In genomic region chr9:125782718-125783117, GRCh38 we compare ENCODE assay signal across 21 cellular contexts. TPM values are rescaled to one million over a fixed set of nuclear protein-coding genes. Genes with fewer than 3 reads are reported as not detected.
DNase-seq lines count a peak whose midpoint lies in the region; ATAC-seq, FAIRE-seq and TF ChIP-seq lines count a peak whose summit lies in the region.
"Had no signal": no experiment of that assay in that cellular context is flagged by ENCODE, and none has a peak within 500 bp of the region (broad histone marks: within the 10 kb centered on the region; RNA-seq: fewer than 3 reads in every experiment).

No MANE protein-coding gene starts in this region.

- no peak overlapping the region for H2AFZ ChIP-seq in HepG2 (ENCODE audit: low read length)

- no peak for TF ChIP-seq POLR2A in HepG2 (IDR thresholded peaks at IDR 0.05; ENCODE audit: insufficient read depth in 1 of 2, low read depth in 2 of 2, low read length in 2 of 2)
- TF ChIP-seq POLR2A in right lobe of liver (IDR thresholded peaks at IDR 0.05) = no peak

- DNase-seq in HepG2 (ENCODE audit: low spot score) = no peak
- DNase-seq in right lobe of liver = no peak
- no peak for DNase-seq in WTC11 (ENCODE audit: low spot score)
- DNase-seq in progenitor cell of endocrine pancreas (ENCODE audit: low spot score, unreplicated experiment) = no peak
- no peak for DNase-seq in RCC 7860 (ENCODE audit: low spot score)
- DNase-seq: AML-193; Caco-2; Calu3; CD4-positive, alpha-beta T cell; CD8-positive, alpha-beta T cell; DMS79 treated with DMSO at 0.1 percent for 48 hours; GF-D8 had no signal

- intact Hi-C loops in HepG2 (cut with micrococcal nuclease; ENCODE audit: unreplicated experiment) (no loop called here), right lobe of liver (cut with DNase I) (no loop called here)

- H3K4me1 Mint-ChIP-seq in WTC11 = peaks cover 11% of the 10 kb centered on the region
- peaks cover 2% of the 10 kb centered on the region for H3K4me1 Mint-ChIP-seq in progenitor cell of endocrine pancreas (ENCODE audit: low read depth)

- H3K36me3 Mint-ChIP-seq in WTC11 (peaks cover 39% of the 10 kb centered on the region), progenitor cell of endocrine pancreas (ENCODE audit: insufficient read depth) (peaks cover 24% of the 10 kb centered on the region)

- H3K4me3 Mint-ChIP-seq in WTC11 = no peak overlapping the region
- H3K4me3 Mint-ChIP-seq in progenitor cell of endocrine pancreas (ENCODE audit: low read depth) = no peak overlapping the region
- H3K4me3 Mint-ChIP-seq: B cell; CD4-positive, alpha-beta T cell; CD8-positive, alpha-beta T cell had no signal

- H3K27me3 ChIP-seq in HepG2 (ENCODE audit: control insufficient read depth in 1 of 2, insufficient read depth in 2 of 2, low read length in 2 of 2) (no peaks in the 10 kb centered on the region), right lobe of liver (no peaks in the 10 kb centered on the region)
- H3K27me3 ChIP-seq: BLaER1 treated with 17β-estradiol and CSF1 and Interleukin-3, amounts not matched to agents 10 nM and 100 nM had no signal

- H3K27me3 Mint-ChIP-seq in WTC11 (ENCODE audit: low read depth) (no peaks in the 10 kb centered on the region), progenitor cell of endocrine pancreas (no peaks in the 10 kb centered on the region)
- H3K27me3 Mint-ChIP-seq: B cell; CD4-positive, alpha-beta T cell had no signal

- ATAC-seq in HepG2 = no peak
- ATAC-seq in right lobe of liver = no peak
- no peak for ATAC-seq in WTC11
- no peak for ATAC-seq in GM19397 (IDR thresholded peaks at IDR 0.05; ENCODE audit: unreplicated experiment)
- ATAC-seq: A549; CD8-positive, alpha-beta T cell had no signal

- TF ChIP-seq CTCF in HepG2 (CRISPR knock-in tag; IDR thresholded peaks at IDR 0.05) (no peak), right lobe of liver (IDR thresholded peaks at IDR 0.05) (no peak), WTC11 (IDR thresholded peaks at IDR 0.05) (no peak), progenitor cell of endocrine pancreas (IDR thresholded peaks at IDR 0.05; ENCODE audit: unreplicated experiment) (no peak)

- no peaks in the 10 kb centered on the region for H3K36me3 ChIP-seq in HepG2 (replicated peaks in 1 of 2; ENCODE audit: control insufficient read depth in 1 of 2, insufficient read depth in 2 of 2, low read length in 2 of 2)
- no peaks in the 10 kb centered on the region for H3K36me3 ChIP-seq in right lobe of liver

- in situ Hi-C loops in HepG2 (cut with HindIII; ENCODE audit: extremely low pct_ligation_motif_present, low pct_unique_long_range_greater_than_20kb) = no loop called here

- no peak overlapping the region for H3K27ac ChIP-seq in HepG2 (ENCODE audit: extremely low read length, insufficient read depth, low read length)
- no peak overlapping the region for H3K27ac ChIP-seq in right lobe of liver
- H3K27ac ChIP-seq: 22Rv1; A549; BLaER1 treated with 17β-estradiol and CSF1 and Interleukin-3, amounts not matched to agents 10 nM and 100 nM; C4-2B had no signal

- H3K27ac Mint-ChIP-seq in WTC11 = no peak overlapping the region
- H3K27ac Mint-ChIP-seq in progenitor cell of endocrine pancreas = peak overlapping the region; percentile 31
- H3K27ac Mint-ChIP-seq: B cell; CD4-positive, alpha-beta T cell; CD8-positive, alpha-beta T cell had no signal

- H3K4me2 ChIP-seq in HepG2 (ENCODE audit: low read depth, low read length) = no peak overlapping the region
- H3K4me2 ChIP-seq: A549; BLaER1 treated with 17β-estradiol and CSF1 and Interleukin-3, amounts not matched to agents 10 nM and 100 nM had no signal

- no peaks in the 10 kb centered on the region for H3K79me2 ChIP-seq in HepG2 (ENCODE audit: insufficient read depth, low read length)

- no peak for TF ChIP-seq RAD21 in HepG2 (CRISPR knock-in tag; IDR thresholded peaks at IDR 0.05)

- 96% methylated on average over 2 of the region's 2 CpGs for WGBS in HepG2 (ENCODE audit: low lambda C conversion rate)
- WGBS in right lobe of liver (ENCODE audit: insufficient coverage, low coverage, low lambda C conversion rate, missing lambda C conversion rate) = 95% methylated on average over 2 of the region's 2 CpGs

- CTCF ChIA-PET in HepG2 (lab: Yijun Ruan, JAX; ENCODE audit: low intra/inter-chr PET ratio, low total read pairs) (no interaction called here), WTC11 (lab: Charles Lee) (no interaction called here)

- no peak for TF ChIP-seq EP300 in HepG2 (IDR thresholded peaks at IDR 0.05; ENCODE audit: low read depth in 2 of 2, low read length in 2 of 2)
- no peak for TF ChIP-seq EP300 in HepG2 (CRISPR knock-in tag; IDR thresholded peaks at IDR 0.05; ENCODE audit: borderline replicate concordance)

- H3K9me3 ChIP-seq in HepG2 (ENCODE audit: low read length) (no peaks in the 10 kb centered on the region), right lobe of liver (no peaks in the 10 kb centered on the region)
- H3K9me3 ChIP-seq: A549 had no signal

- POLR2A ChIA-PET in HepG2 (lab: Yijun Ruan, JAX) (no interaction called here), WTC11 (lab: Charles Lee) (no interaction called here)

- FAIRE-seq in HepG2 (lab: Jason Lieb, UNC) = no peak
- no peak for FAIRE-seq in RCC 7860 (lab: Jason Lieb, UNC)
- FAIRE-seq: A549, D721Med, G401.6, GM12891 had no signal

- H3K4me3 ChIP-seq in HepG2 (replicated peaks in 1 of 3; ENCODE audit: insufficient read depth in 1 of 3, low read depth in 2 of 3, low read length in 3 of 3) = no peak overlapping the region
- no peak overlapping the region for H3K4me3 ChIP-seq in right lobe of liver
- H3K4me3 ChIP-seq: A549; BLaER1 treated with 17β-estradiol and CSF1 and Interleukin-3, amounts not matched to agents 10 nM and 100 nM had no signal

- BruUV-seq in HepG2 (replicated peaks; lab: Mats Ljungman, UMichigan) = no TSS peak

- H3K9ac ChIP-seq in HepG2 (ENCODE audit: insufficient read depth, low read depth, low read length) = no peak overlapping the region
- H3K9ac ChIP-seq: BLaER1 treated with 17β-estradiol and CSF1 and Interleukin-3, amounts not matched to agents 10 nM and 100 nM had no signal

- H3K4me1 ChIP-seq in HepG2 (ENCODE audit: insufficient read depth, low read length) (peaks cover 23% of the 10 kb centered on the region), right lobe of liver (peaks cover 0 to 20% (median 4%) of the 10 kb centered on the region in 4 donors)
- H3K4me1 ChIP-seq: A549, Caco-2 had no signal

- H3K9me3 Mint-ChIP-seq in WTC11 (peaks cover 20% of the 10 kb centered on the region), progenitor cell of endocrine pancreas (ENCODE audit: low read depth) (peaks cover 14% of the 10 kb centered on the region)
- H3K9me3 Mint-ChIP-seq: CD8-positive, alpha-beta T cell had no signal

- H4K20me1 ChIP-seq in HepG2 (ENCODE audit: insufficient read depth, low read length) = no peaks in the 10 kb centered on the region
- H4K20me1 ChIP-seq: BLaER1 treated with 17β-estradiol and CSF1 and Interleukin-3, amounts not matched to agents 10 nM and 100 nM had no signal

TF ChIP-seq in HepG2, 621 proteins besides CTCF, POLR2A, EP300 and RAD21:
- peak; percentile 92 for TF ChIP-seq ZNF317 (CRISPR knock-in tag; IDR thresholded peaks at IDR 0.05)
- TF ChIP-seq ZNF446 (CRISPR knock-in tag; IDR thresholded peaks at IDR 0.05) = no peak

TF ChIP-seq in WTC11, 78 proteins besides CTCF, POLR2A, EP300 and RAD21:
- TF ChIP-seq ZNF317 (CRISPR knock-in tag; IDR thresholded peaks at IDR 0.05; ENCODE audit: borderline replicate concordance, low read depth) = peak; percentile 72; the same call in 1 of the 2 replicates
- TF ChIP-seq JAZF1 (CRISPR knock-in tag; IDR thresholded peaks at IDR 0.05) = no peak
- no peak for TF ChIP-seq ZNF396 (CRISPR knock-in tag; IDR thresholded peaks at IDR 0.05; ENCODE audit: borderline replicate concordance)

RNA-seq across cellular contexts. Expression of gene PBX3, which starts 35.5 kb away (rescaled TPM):
- total RNA-seq in HepG2 (2016; rRNA removed; fragmentation: Illumina TruSeq; extraction: Trizol) (9.1 and 11.2 TPM in 2 replicates), right lobe of liver (10 to 100 TPM; 13.0 to 20.2 (median 15.0) TPM), WTC11 (2021) (48.5 to 58.3 TPM (median 53.3 TPM) in 3 replicates), progenitor cell of endocrine pancreas (37.7 and 43.3 TPM in 2 replicates)
- total RNA-seq in HepG2 (2016; cell fraction: cytosol; rRNA removed; fragmentation: Illumina TruSeq; extraction: Trizol; ENCODE audit: low read depth) = 5.7 and 6.3 TPM in 2 replicates
- 9.3 and 12.6 TPM in 2 replicates for total RNA-seq in HepG2 (2016; cell fraction: insoluble cytoplasmic fraction; rRNA removed; fragmentation: Illumina TruSeq; extraction: Trizol)
- total RNA-seq in HepG2 (2016; cell fraction: membrane; rRNA removed; fragmentation: Illumina TruSeq; extraction: Trizol) = 9.0 and 10.8 TPM in 2 replicates
- total RNA-seq in HepG2 (2016; cell fraction: nucleus; rRNA removed; fragmentation: Illumina TruSeq; extraction: Trizol) = 33.5 and 37.6 TPM in 2 replicates
- 4.0 and 6.0 TPM in 2 replicates for polyA plus RNA-seq in HepG2 (2011; rRNA removed)
- 3.6 and 3.8 TPM in 2 replicates for polyA plus RNA-seq in HepG2 (2011; cell fraction: cytosol; rRNA removed)
- 2.9 and 3.4 TPM in 2 replicates for polyA plus RNA-seq in HepG2 (2011; cell fraction: nucleus; rRNA removed)
- 3.7 and 4.6 TPM in 2 replicates for polyA plus RNA-seq in HepG2 (2012)
- 4.4 and 6.4 TPM in 2 replicates for polyA plus RNA-seq in HepG2 (2016; cell fraction: cytosol; fragmentation: Illumina TruSeq; extraction: Trizol; ENCODE audit: low read depth)
- 12.2 and 14.4 TPM in 2 replicates for polyA plus RNA-seq in HepG2 (2016; cell fraction: insoluble cytoplasmic fraction; fragmentation: Illumina TruSeq; extraction: Trizol; ENCODE audit: low read depth)
- 10.9 and 12.0 TPM in 2 replicates for polyA plus RNA-seq in HepG2 (2016; cell fraction: membrane; fragmentation: Illumina TruSeq; extraction: Trizol; ENCODE audit: low read depth)
- polyA plus RNA-seq in HepG2 (2016; cell fraction: nucleus; fragmentation: Illumina TruSeq; extraction: Trizol; ENCODE audit: insufficient read depth, low read depth) = 13.5 and 14.5 TPM in 2 replicates
- 13.3 and 40.9 TPM in 2 replicates for polyA minus RNA-seq in HepG2 (2011; rRNA and poly(A)+ RNA removed; ENCODE audit: low replicate concordance)
- polyA minus RNA-seq in HepG2 (2011; cell fraction: cytosol; rRNA and poly(A)+ RNA removed) = 2.7 and 4.6 TPM in 2 replicates
- 36.1 and 42.9 TPM in 2 replicates for polyA minus RNA-seq in HepG2 (2011; cell fraction: nucleus; rRNA and poly(A)+ RNA removed)

Comparison
In these comparisons a context has a peak if more than half of its experiments do, and no peak if none do; other contexts are left out.
1. Of the 50 proteins assayed by ChIP-seq in both HepG2 and WTC11: peak only in HepG2: none; only in WTC11: none; in both: ZNF317; in neither: 49.